ENCODE assay signal across 22 cellular contexts in genomic region chr1:234463749-234464148, GRCh38. TPM values are rescaled to one million over a fixed set of nuclear protein-coding genes. Genes with fewer than 3 reads are reported as not detected.
DNase-seq lines count a peak whose midpoint lies in the region; ATAC-seq, FAIRE-seq and TF ChIP-seq lines count a peak whose summit lies in the region.
"Had no signal": no experiment of that assay in that cellular context is flagged by ENCODE, and none has a peak within 500 bp of the region (broad histone marks: within the 10 kb centered on the region; RNA-seq: fewer than 3 reads in every experiment).

No MANE protein-coding gene starts in this region.

- DNase-seq in D721Med (ENCODE audit: insufficient read length, low spot score) (no peak), LNCaP clone FGC (ENCODE audit: low read depth) (no peak), left lobe of liver (ENCODE audit: low spot score) (no peak), DMS53 treated with DMSO at 0.1 percent for 48 hours (lab: John Stamatoyannopoulos, UW; ENCODE audit: unreplicated experiment) (no peak)
- DNase-seq: 8988T; ACHN; BE2C; C1 segment of cervical spinal cord; CD4-positive, alpha-beta memory T cell; CD4-positive, CD25-positive, alpha-beta regulatory T cell; CD8-positive, alpha-beta memory T cell; COR-L47; DMS79; DND-41; EL; GDM1 had no signal

- ATAC-seq in left lobe of liver: peak; percentile 52
- no peak for ATAC-seq in HG02623 (IDR thresholded peaks at IDR 0.05; ENCODE audit: unreplicated experiment)
- ATAC-seq: GM12878 had no signal

- peak; percentile 58 for FAIRE-seq in D721Med (lab: Jason Lieb, UNC)
- FAIRE-seq: A204.1, GM12878, GM12892, GM18507 had no signal

- peak overlapping the region; percentile 6; the same call in 1 of the 2 replicates for H3K4me3 ChIP-seq in LNCaP clone FGC (ENCODE audit: low read depth, low read length)
- H3K4me3 ChIP-seq: BLaER1, GM12878 had no signal

- TF ChIP-seq CTCF in D721Med (IDR thresholded peaks at IDR 0.05; ENCODE audit: insufficient read depth, missing control alignments) (no peak), LNCaP clone FGC (IDR thresholded peaks at IDR 0.05; ENCODE audit: control insufficient read depth, extremely low read depth, insufficient read depth) (no peak)

RNA-seq across cellular contexts. Expression of gene TARBP1, which starts 15.2 kb away (rescaled TPM):
- total RNA-seq in left lobe of liver: 7.8 TPM
